20 cellular contexts compared by ENCODE assay signal in genomic region chr3:179794355-179794754, GRCh38.
DNase-seq lines count a peak whose midpoint lies in the region; ATAC-seq and TF ChIP-seq lines count a peak whose summit lies in the region.
"Had no signal": no experiment of that assay in that cellular context is flagged by ENCODE, and none has a peak within 500 bp of the region (broad histone marks: within the 10 kb centered on the region; RNA-seq: fewer than 3 reads in every experiment).

No MANE protein-coding gene starts in this region.

- H3K4me3 ChIP-seq in breast epithelium (no peak overlapping the region), gastrocnemius medialis (no peak overlapping the region)
- H3K4me3 ChIP-seq: BLaER1 treated with 17β-estradiol and CSF1 and Interleukin-3, amounts not matched to agents 10 nM and 100 nM had no signal

- DNase-seq in MCF 10A (ENCODE audit: unreplicated experiment) (peak; percentile 12), breast epithelium (ENCODE audit: low spot score in 2 of 2) (no peak), NCI-H82 (lab: John Stamatoyannopoulos, UW) (peak; percentile 86), left cardiac atrium (no peak), gastrocnemius medialis (peak in 1 of 2 donors; percentile 30), foreskin melanocyte (no peak), NCI-H524 treated with DMSO at 0.1 percent for 48 hours (lab: John Stamatoyannopoulos, UW) (no peak), immature natural killer cell (no peak)
- DNase-seq: Calu3; CD8-positive, alpha-beta T cell; H7; HFFc6; KBM-7; NCI-H1105 treated with DMSO at 0.1 percent for 48 hours; NCI-H1694; NCI-H2081 treated with DMSO at 0.1 percent for 48 hours; NCI-H345; NCI-H526 treated with DMSO at 0.1 percent for 48 hours; SIG-M5 had no signal

- H3K27ac Mint-ChIP-seq in MCF 10A (ENCODE audit: low read depth, unreplicated experiment) (no peak overlapping the region), immature natural killer cell (no peak overlapping the region)
- H3K27ac Mint-ChIP-seq: CD8-positive, alpha-beta T cell; HFFc6 had no signal

- no peaks in the 10 kb centered on the region for H3K4me1 Mint-ChIP-seq in MCF 10A (ENCODE audit: insufficient read depth, unreplicated experiment)
- H3K4me1 Mint-ChIP-seq in immature natural killer cell = no peaks in the 10 kb centered on the region

- H3K36me3 Mint-ChIP-seq in MCF 10A (ENCODE audit: insufficient read depth, unreplicated experiment) = peaks cover 5% of the 10 kb centered on the region
- H3K36me3 Mint-ChIP-seq in immature natural killer cell = peaks cover 0 to 5% (median 0%) of the 10 kb centered on the region in 3 donors
- H3K36me3 Mint-ChIP-seq: CD8-positive, alpha-beta T cell had no signal

- TF ChIP-seq POLR2A in breast epithelium (IDR thresholded peaks at IDR 0.05) (no peak), gastrocnemius medialis (IDR thresholded peaks at IDR 0.05) (no peak)

- H3K36me3 ChIP-seq in breast epithelium = no peaks in the 10 kb centered on the region
- H3K36me3 ChIP-seq in gastrocnemius medialis = no peaks in the 10 kb centered on the region

- H3K9me3 ChIP-seq in breast epithelium (no peaks in the 10 kb centered on the region), gastrocnemius medialis (no peaks in the 10 kb centered on the region)
- H3K9me3 ChIP-seq: BLaER1 treated with 17β-estradiol and CSF1 and Interleukin-3, amounts not matched to agents 10 nM and 100 nM had no signal

- H3K27me3 Mint-ChIP-seq in MCF 10A (ENCODE audit: insufficient read depth, unreplicated experiment) (no peaks in the 10 kb centered on the region), immature natural killer cell (ENCODE audit: low read depth in 3 of 3) (peaks cover 0 to 4% (median 0%) of the 10 kb centered on the region in 3 donors)

- intact Hi-C loops in MCF 10A (cut with micrococcal nuclease) = no loop called here
- intact Hi-C loops in breast epithelium (cut with DNase I; ENCODE audit: low total_unique reads) = no loop called here
- intact Hi-C loops in left cardiac atrium (cut with DNase I) = no loop called here
- intact Hi-C loops in gastrocnemius medialis (cut with DNase I; ENCODE audit: low total_unique reads) = no loop called here

- CTCF ChIA-PET in MCF 10A (lab: Yijun Ruan, JAX) = interaction anchor here (0.6 to 1.3 kb wide), 2 partner anchors 26 to 57 kb away, joined by 3 to 5 read pairs; no protein-coding TSS in a partner anchor

- H3K27me3 ChIP-seq in breast epithelium (no peaks in the 10 kb centered on the region), gastrocnemius medialis (no peaks in the 10 kb centered on the region)
- H3K27me3 ChIP-seq: BLaER1 treated with 17β-estradiol and CSF1 and Interleukin-3, amounts not matched to agents 10 nM and 100 nM had no signal

- in situ Hi-C loops in gastrocnemius medialis (cut with MboI; ENCODE audit: low sequenced_read_pairs in 4 of 4) = no loop called here

- peak; percentile 47 to 72 for ATAC-seq in left cardiac atrium
- ATAC-seq in gastrocnemius medialis = peak; percentile 40 to 70
- ATAC-seq: CD8-positive, alpha-beta T cell had no signal

- H3K4me1 ChIP-seq in breast epithelium (no peaks in the 10 kb centered on the region), gastrocnemius medialis (peaks cover 0 to 5% of the 10 kb centered on the region in 2 donors)
- H3K4me1 ChIP-seq: BLaER1 treated with 17β-estradiol and CSF1 and Interleukin-3, amounts not matched to agents 10 nM and 100 nM had no signal

- no peaks in the 10 kb centered on the region for H3K9me3 Mint-ChIP-seq in MCF 10A (ENCODE audit: unreplicated experiment)
- peaks cover 0 to 1% (median 0%) of the 10 kb centered on the region in 6 donors for H3K9me3 Mint-ChIP-seq in immature natural killer cell
- H3K9me3 Mint-ChIP-seq: CD8-positive, alpha-beta T cell; HFFc6 had no signal

- H3K4me3 Mint-ChIP-seq in MCF 10A (ENCODE audit: unreplicated experiment) (no peak overlapping the region), immature natural killer cell (no peak overlapping the region)
- H3K4me3 Mint-ChIP-seq: CD8-positive, alpha-beta T cell; HFFc6 had no signal

- TF ChIP-seq CTCF in MCF 10A (IDR thresholded peaks at IDR 0.05; ENCODE audit: unreplicated experiment) (no peak), breast epithelium (IDR thresholded peaks at IDR 0.05) (no peak), gastrocnemius medialis (IDR thresholded peaks at IDR 0.05 in 4 of 5, conservative IDR thresholded peaks at IDR 0.05 in 1 of 5) (no peak)

- H3K27ac ChIP-seq in breast epithelium (no peak overlapping the region), gastrocnemius medialis (no peak overlapping the region)
- H3K27ac ChIP-seq: BLaER1 treated with 17β-estradiol and CSF1 and Interleukin-3, amounts not matched to agents 10 nM and 100 nM had no signal

- BruUV-seq in MCF 10A (replicated peaks; lab: Mats Ljungman, UMichigan) = no TSS peak

- POLR2A ChIA-PET in MCF 10A (lab: Yijun Ruan, JAX) = interaction anchor here (0.9 to 2.0 kb wide), 2 partner anchors 9 to 808 kb away, joined by 4 read pairs; no protein-coding TSS in a partner anchor

Comparison
In these comparisons a context has a peak if more than half of its experiments do, and no peak if none do; other contexts are left out.
1. DNase-seq: peak in MCF 10A (single experiment) and NCI-H82 (single experiment); none in breast epithelium (0 of 2), left cardiac atrium (single experiment), foreskin melanocyte (single experiment), NCI-H524 treated with DMSO at 0.1 percent for 48 hours (single experiment) and immature natural killer cell (0 of 3).